ENCODE assay signal across 18 cellular contexts in the genomic region with DNA sequence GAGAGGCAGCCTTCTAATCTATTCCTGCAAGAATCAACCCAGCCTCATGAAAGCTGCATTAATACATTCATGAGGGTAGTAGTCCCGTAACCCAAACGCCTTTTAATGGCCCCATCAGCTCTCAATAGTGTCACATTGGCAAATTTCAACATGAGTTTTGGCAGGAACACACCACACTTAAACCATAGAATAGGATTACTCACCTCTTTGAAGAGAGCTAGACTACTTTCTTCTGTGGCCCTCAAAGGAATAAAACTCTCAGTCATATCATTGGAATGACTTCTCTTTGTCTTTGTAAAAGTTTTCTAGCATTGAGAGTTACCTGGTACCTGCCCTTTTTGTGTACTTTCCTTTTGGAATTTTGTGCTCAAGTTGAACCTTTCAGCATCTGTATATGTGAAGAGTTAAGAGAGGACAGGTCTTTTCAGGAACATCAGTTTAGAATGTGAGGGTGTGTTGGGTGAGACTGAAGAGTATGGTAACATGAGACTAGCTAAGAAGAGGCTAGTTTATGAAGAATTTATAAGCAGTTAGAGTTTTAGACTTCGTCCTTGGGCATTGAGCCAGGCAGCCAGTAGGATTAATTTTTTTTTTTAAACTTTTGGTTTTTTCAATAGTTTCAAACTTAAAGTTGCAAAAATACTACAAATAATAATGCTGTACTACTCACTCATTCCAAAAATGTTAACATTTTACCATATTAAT.
DNase-seq lines count a peak whose midpoint lies in the region; ATAC-seq and TF ChIP-seq lines count a peak whose summit lies in the region.
"Had no signal": no experiment of that assay in that cellular context is flagged by ENCODE, and none has a peak within 500 bp of the region (broad histone marks: within the 10 kb centered on the region; RNA-seq: fewer than 3 reads in every experiment).

No MANE protein-coding gene starts in this region.

- no peaks in the 10 kb centered on the region for H3K27me3 ChIP-seq in PC-3 (ENCODE audit: low read length)
- no peaks in the 10 kb centered on the region for H3K27me3 ChIP-seq in gastroesophageal sphincter
- H3K27me3 ChIP-seq: BLaER1 treated with 17β-estradiol and CSF1 and Interleukin-3, amounts not matched to agents 10 nM and 100 nM; body of pancreas; sigmoid colon had no signal

- H3K36me3 ChIP-seq in PC-3 (ENCODE audit: low read depth, low read length): no peaks in the 10 kb centered on the region; the same call in 1 of the 2 replicates
- peaks cover 0 to 13% of the 10 kb centered on the region in 2 donors for H3K36me3 ChIP-seq in gastroesophageal sphincter

- H3K9me2 ChIP-seq in PC-3 (replicated peaks; ENCODE audit: low read length): no peaks in the 10 kb centered on the region

- no peak overlapping the region for H2AFZ ChIP-seq in PC-3 (ENCODE audit: low read length)

- H3K9me3 ChIP-seq in PC-3 (ENCODE audit: low read length) (no peaks in the 10 kb centered on the region), gastroesophageal sphincter (no peaks in the 10 kb centered on the region), T-helper 17 cell (ENCODE audit: control insufficient read depth, low read length, poor library complexity, severe bottlenecking) (no peaks in the 10 kb centered on the region)
- H3K9me3 ChIP-seq: body of pancreas, sigmoid colon, thoracic aorta had no signal

- H3K27me3 Mint-ChIP-seq in osteocyte (ENCODE audit: unreplicated experiment) (no peaks in the 10 kb centered on the region), T-helper 17 cell (no peaks in the 10 kb centered on the region)
- H3K27me3 Mint-ChIP-seq: naive thymus-derived CD4-positive, alpha-beta T cell had no signal

- TF ChIP-seq EP300 in gastroesophageal sphincter (IDR thresholded peaks at IDR 0.05): no peak

- BruUV-seq in PC-3 (replicated peaks; lab: Mats Ljungman, UMichigan): no TSS peak

- H3K79me2 ChIP-seq in PC-3 (ENCODE audit: low read length): no peaks in the 10 kb centered on the region

- no peaks in the 10 kb centered on the region for H3K4me1 ChIP-seq in PC-3 (ENCODE audit: insufficient read depth, low read length)
- peaks cover 0 to 7% (median 0%) of the 10 kb centered on the region in 3 donors for H3K4me1 ChIP-seq in gastroesophageal sphincter
- H3K4me1 ChIP-seq: BLaER1 treated with 17β-estradiol and CSF1 and Interleukin-3, amounts not matched to agents 10 nM and 100 nM; body of pancreas; sigmoid colon had no signal

- no peaks in the 10 kb centered on the region for H4K20me1 ChIP-seq in PC-3 (ENCODE audit: low read length)

- H3K4me1 Mint-ChIP-seq in osteocyte (ENCODE audit: unreplicated experiment) (peaks cover 6% of the 10 kb centered on the region), T-helper 17 cell (peaks cover 30% of the 10 kb centered on the region)

- H3K4me2 ChIP-seq in PC-3 (ENCODE audit: low read length): no peak overlapping the region
- H3K4me2 ChIP-seq: BLaER1 treated with 17β-estradiol and CSF1 and Interleukin-3, amounts not matched to agents 10 nM and 100 nM had no signal

- no peak for TF ChIP-seq CTCF in PC-3 (conservative IDR thresholded peaks at IDR 0.05; ENCODE audit: low read depth, low read length)
- TF ChIP-seq CTCF in osteocyte (IDR thresholded peaks at IDR 0.05): no peak
- no peak for TF ChIP-seq CTCF in gastroesophageal sphincter (IDR thresholded peaks at IDR 0.05)

- CTCF ChIA-PET in PC-3 (lab: Charles Lee): no interaction called here

- H3K36me3 Mint-ChIP-seq in osteocyte (ENCODE audit: unreplicated experiment) (peaks cover 44% of the 10 kb centered on the region), T-helper 17 cell (ENCODE audit: low read depth) (peaks cover 20% of the 10 kb centered on the region)

- H3K4me3 Mint-ChIP-seq in osteocyte (ENCODE audit: unreplicated experiment) (no peak overlapping the region), T-helper 17 cell (no peak overlapping the region)
- H3K4me3 Mint-ChIP-seq: activated CD8-positive, alpha-beta T cell treated with anti-CD3 and anti-CD28 coated beads, Interleukin-2, amount 10 ng/mL, durations not matched to agents 7 days and 5 days had no signal

- no peak for ATAC-seq in PC-3
- ATAC-seq in gastroesophageal sphincter: no peak
- ATAC-seq in T-helper 17 cell: no peak
- ATAC-seq: body of pancreas; naive thymus-derived CD4-positive, alpha-beta T cell had no signal

- no peaks in the 10 kb centered on the region for H3K9me3 Mint-ChIP-seq in osteocyte (ENCODE audit: unreplicated experiment)
- H3K9me3 Mint-ChIP-seq: activated T-helper 2 cell treated with anti-CD3 and anti-CD28 coated beads, Interferon-gamma antibody, Interleukin-2, Interleukin-4, amounts not matched to agents 10 μg/mL and 5 μg/mL and 100 μg/mL, durations not matched to agents 14 hours and 24 hours and 36 hours had no signal

- 58 to 60% methylated on average over 3 of the region's 3 CpGs for WGBS in gastroesophageal sphincter (ENCODE audit: low coverage in 1 of 2), 2 donors

- TF ChIP-seq POLR2A in gastroesophageal sphincter (IDR thresholded peaks at IDR 0.05): no peak

- H3F3A ChIP-seq in PC-3 (ENCODE audit: low read length, unreplicated experiment): no peaks in the 10 kb centered on the region

- no peak overlapping the region for H3K4me3 ChIP-seq in PC-3 (ENCODE audit: low read length)
- no peak overlapping the region for H3K4me3 ChIP-seq in gastroesophageal sphincter
- H3K4me3 ChIP-seq: BLaER1 treated with 17β-estradiol and CSF1 and Interleukin-3, amounts not matched to agents 10 nM and 100 nM; body of pancreas; sigmoid colon; thoracic aorta had no signal

- POLR2A ChIA-PET in PC-3 (lab: Charles Lee; ENCODE audit: unreplicated experiment): no interaction called here

- H3K27ac ChIP-seq in PC-3 (ENCODE audit: low read length) (no peak overlapping the region), gastroesophageal sphincter (no peak overlapping the region)
- H3K27ac ChIP-seq: BLaER1 treated with 17β-estradiol and CSF1 and Interleukin-3, amounts not matched to agents 10 nM and 100 nM; body of pancreas; sigmoid colon; thoracic aorta had no signal

- H3K27ac Mint-ChIP-seq in osteocyte (ENCODE audit: unreplicated experiment) (peak overlapping the region; percentile 4), T-helper 17 cell (no peak overlapping the region)
- H3K27ac Mint-ChIP-seq: activated T-helper 2 cell treated with anti-CD3 and anti-CD28 coated beads, Interferon-gamma antibody, Interleukin-2, Interleukin-4, amounts not matched to agents 10 μg/mL and 5 μg/mL and 100 μg/mL, durations not matched to agents 14 hours and 24 hours and 36 hours had no signal

- H3K9ac ChIP-seq in PC-3 (ENCODE audit: low read length): no peak overlapping the region
- H3K9ac ChIP-seq: BLaER1 treated with 17β-estradiol and CSF1 and Interleukin-3, amounts not matched to agents 10 nM and 100 nM had no signal

- intact Hi-C loops in PC-3 (cut with micrococcal nuclease): no loop called here

- DNase-seq in HCEC 1CT (peak; percentile 11), PC-3 (peak; percentile 13), fibroblast of gingiva (ENCODE audit: low read depth) (peak; percentile 9), osteocyte (ENCODE audit: extremely low spot score, unreplicated experiment) (no peak), activated gamma-delta T cell (lab: John Stamatoyannopoulos, UW) (no peak), T-helper 17 cell (no peak)
- DNase-seq: body of pancreas; naive thymus-derived CD4-positive, alpha-beta T cell; NCI-H187; NCI-H524 treated with DMSO at 0.1 percent for 48 hours; sigmoid colon; stimulated activated CD4-positive, alpha-beta T cell treated with anti-CD3 and anti-CD28 coated beads, Interleukin-4, amount 100 ng/mL, for 1 hour; stimulated activated CD8-positive, alpha-beta memory T cell treated with anti-CD3 and anti-CD28 coated beads, Interleukin-4, amount 100 ng/mL, for 48 hours had no signal

Comparison
In these comparisons a context has a peak if more than half of its experiments do, and no peak if none do; other contexts are left out.
1. DNase-seq: peak in HCEC 1CT (single experiment), PC-3 (single experiment) and fibroblast of gingiva (single experiment); none in osteocyte (single experiment), activated gamma-delta T cell (single experiment) and T-helper 17 cell (0 of 3).